In genomic region chr10:5475974-5476807, GRCh38 we compare ENCODE assay signal across 1 cellular context.
TF ChIP-seq lines count a peak whose summit lies in the region.

No MANE protein-coding gene starts in this region.

TF ChIP-seq in GM23338, 12 proteins besides CTCF, POLR2A, EP300 and RAD21:
- TF ChIP-seq ZNF462 (CRISPR knock-in tag; IDR thresholded peaks at IDR 0.05) (peak; percentile 54; the same call in 1 of the 2 replicates), NANOG (IDR thresholded peaks at IDR 0.05; ENCODE audit: borderline replicate concordance) (peak; percentile 66; the same call in 1 of the 2 replicates), CREB1 (CRISPR knock-in tag; IDR thresholded peaks at IDR 0.05; ENCODE audit: low read depth) (peak; percentile 38; the same call in 1 of the 2 replicates)
TF ChIP-seq in GM23338: peak in this region for 3; not testable (repeated sequence) for 9.
